ENCODE assay signal across 1 cellular context in the genomic region with DNA sequence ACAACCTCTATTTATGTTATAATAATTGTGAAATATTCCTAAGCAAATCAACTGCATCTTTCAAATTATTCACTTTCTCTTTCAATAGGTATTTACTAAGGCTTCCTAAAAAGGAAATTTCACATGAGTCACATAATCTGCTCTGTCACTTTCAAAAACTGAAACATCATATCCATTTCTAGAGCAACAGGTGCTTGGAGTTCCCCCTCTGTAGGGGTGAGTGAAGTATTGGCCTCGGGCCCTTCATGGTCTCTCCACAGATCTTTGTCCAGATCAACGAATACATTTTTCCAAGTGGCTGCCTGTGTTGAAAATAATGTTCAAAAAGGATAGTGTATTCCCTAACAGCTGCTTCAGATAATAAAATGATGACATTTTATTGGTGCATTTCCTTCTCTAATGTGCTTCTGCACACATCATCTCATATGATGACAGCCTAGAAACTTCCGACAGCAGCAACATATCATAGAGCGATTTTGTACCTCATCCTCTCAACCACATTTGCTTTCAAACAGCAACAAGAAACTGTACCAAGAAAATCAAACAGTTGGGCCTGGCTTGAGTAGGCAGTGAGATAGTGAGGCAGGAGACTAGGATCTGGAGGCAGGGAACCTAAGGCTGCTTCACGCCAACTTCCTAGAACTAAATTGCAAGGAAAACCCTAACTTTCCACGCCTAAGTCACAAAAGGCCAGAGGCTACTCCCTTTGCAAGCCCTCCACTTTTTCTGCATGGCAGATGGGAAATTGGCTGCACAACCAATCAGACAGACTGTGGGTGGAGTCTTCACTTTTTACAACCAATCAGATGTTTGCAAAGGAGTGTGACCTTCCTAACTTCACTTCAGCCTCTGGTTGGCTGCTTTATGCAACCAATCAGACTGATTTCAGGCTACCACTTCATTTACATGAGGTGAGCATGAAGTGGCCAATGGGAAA.
TF ChIP-seq lines count a peak whose summit lies in the region.

No MANE protein-coding gene starts in this region.

TF ChIP-seq in GM12878, 131 proteins besides CTCF, POLR2A, EP300 and RAD21 (continued from another document and continues in another):
- TF ChIP-seq MEF2A (IDR thresholded peaks at IDR 0.05; ENCODE audit: insufficient read depth, low read depth, low read length) (peak; percentile 77), HDAC2 (IDR thresholded peaks at IDR 0.05) (no peak), CBX3 (IDR thresholded peaks at IDR 0.05; ENCODE audit: borderline replicate concordance, low read depth) (no peak), RFX5 (IDR thresholded peaks at IDR 0.05; ENCODE audit: low read depth, low read length) (no peak), IKZF2 (IDR thresholded peaks at IDR 0.05) (peak in 1 of 2 experiments; percentile 32; a peak in 1 of 4 replicates), NFYA (IDR thresholded peaks at IDR 0.05; ENCODE audit: borderline replicate concordance, low read depth, low read length) (no peak), CREB1 (IDR thresholded peaks at IDR 0.05; ENCODE audit: low read depth) (peak; percentile 48; the same call in 1 of the 2 replicates), CBX5 (IDR thresholded peaks at IDR 0.05; ENCODE audit: low read depth) (0 out of 2 replicates have a peak, but pooled peaks have one; percentile 1), DPF2 (IDR thresholded peaks at IDR 0.05) (no peak; the same call in 1 of the 2 replicates), IKZF1 (conservative IDR thresholded peaks at IDR 0.05) (peak; percentile 44), POU2F2 (IDR thresholded peaks at IDR 0.05; ENCODE audit: borderline replicate concordance, low read depth, low read length) (no peak), STAT3 (IDR thresholded peaks at IDR 0.05; ENCODE audit: low read depth, low read length) (no peak), MYC (IDR thresholded peaks at IDR 0.05; ENCODE audit: insufficient read depth, insufficient read length, insufficient replicate concordance, low read length, severe bottlenecking) (no peak), JUND (IDR thresholded peaks at IDR 0.05; ENCODE audit: low read depth, low read length) (no peak), MYB (IDR thresholded peaks at IDR 0.05; ENCODE audit: borderline replicate concordance, low read depth, low read length) (no peak), BCL11A (IDR thresholded peaks at IDR 0.05; ENCODE audit: low read depth, low read length) (no peak), POLR2AphosphoS2 (IDR thresholded peaks at IDR 0.05; ENCODE audit: low read depth, low read length) (no peak), ZBED1 (IDR thresholded peaks at IDR 0.05; ENCODE audit: borderline replicate concordance) (peak; percentile 61; the same call in 1 of the 2 replicates), MTA2 (IDR thresholded peaks at IDR 0.05; ENCODE audit: low read depth) (no peak), KLF5 (IDR thresholded peaks at IDR 0.05; ENCODE audit: partially characterized antibody) (no peak), BRCA1 (IDR thresholded peaks at IDR 0.05; ENCODE audit: low read depth, low read length) (no peak), ATF7 (IDR thresholded peaks at IDR 0.05; ENCODE audit: low read depth) (peak; percentile 73), LARP7 (IDR thresholded peaks at IDR 0.05) (no peak), NFIC (IDR thresholded peaks at IDR 0.05; ENCODE audit: low read depth, low read length) (peak; percentile 89), NFXL1 (IDR thresholded peaks at IDR 0.05; ENCODE audit: borderline replicate concordance) (no peak), EGR1 (IDR thresholded peaks at IDR 0.05; ENCODE audit: borderline replicate concordance in 1 of 2, low read depth in 2 of 2, low read length in 2 of 2) (no peak), RCOR1 (conservative IDR thresholded peaks at IDR 0.05; ENCODE audit: low read depth, low read length) (no peak), ZNF217 (IDR thresholded peaks at IDR 0.05) (no peak), BACH1 (IDR thresholded peaks at IDR 0.05; ENCODE audit: borderline replicate concordance) (no peak), ASH2L (IDR thresholded peaks at IDR 0.05; ENCODE audit: borderline replicate concordance, low read depth) (no peak), PAX8 (IDR thresholded peaks at IDR 0.05) (no peak), SUZ12 (IDR thresholded peaks at IDR 0.05; ENCODE audit: unreplicated experiment) (no peak)
- TF ChIP-seq, protein P1, sequence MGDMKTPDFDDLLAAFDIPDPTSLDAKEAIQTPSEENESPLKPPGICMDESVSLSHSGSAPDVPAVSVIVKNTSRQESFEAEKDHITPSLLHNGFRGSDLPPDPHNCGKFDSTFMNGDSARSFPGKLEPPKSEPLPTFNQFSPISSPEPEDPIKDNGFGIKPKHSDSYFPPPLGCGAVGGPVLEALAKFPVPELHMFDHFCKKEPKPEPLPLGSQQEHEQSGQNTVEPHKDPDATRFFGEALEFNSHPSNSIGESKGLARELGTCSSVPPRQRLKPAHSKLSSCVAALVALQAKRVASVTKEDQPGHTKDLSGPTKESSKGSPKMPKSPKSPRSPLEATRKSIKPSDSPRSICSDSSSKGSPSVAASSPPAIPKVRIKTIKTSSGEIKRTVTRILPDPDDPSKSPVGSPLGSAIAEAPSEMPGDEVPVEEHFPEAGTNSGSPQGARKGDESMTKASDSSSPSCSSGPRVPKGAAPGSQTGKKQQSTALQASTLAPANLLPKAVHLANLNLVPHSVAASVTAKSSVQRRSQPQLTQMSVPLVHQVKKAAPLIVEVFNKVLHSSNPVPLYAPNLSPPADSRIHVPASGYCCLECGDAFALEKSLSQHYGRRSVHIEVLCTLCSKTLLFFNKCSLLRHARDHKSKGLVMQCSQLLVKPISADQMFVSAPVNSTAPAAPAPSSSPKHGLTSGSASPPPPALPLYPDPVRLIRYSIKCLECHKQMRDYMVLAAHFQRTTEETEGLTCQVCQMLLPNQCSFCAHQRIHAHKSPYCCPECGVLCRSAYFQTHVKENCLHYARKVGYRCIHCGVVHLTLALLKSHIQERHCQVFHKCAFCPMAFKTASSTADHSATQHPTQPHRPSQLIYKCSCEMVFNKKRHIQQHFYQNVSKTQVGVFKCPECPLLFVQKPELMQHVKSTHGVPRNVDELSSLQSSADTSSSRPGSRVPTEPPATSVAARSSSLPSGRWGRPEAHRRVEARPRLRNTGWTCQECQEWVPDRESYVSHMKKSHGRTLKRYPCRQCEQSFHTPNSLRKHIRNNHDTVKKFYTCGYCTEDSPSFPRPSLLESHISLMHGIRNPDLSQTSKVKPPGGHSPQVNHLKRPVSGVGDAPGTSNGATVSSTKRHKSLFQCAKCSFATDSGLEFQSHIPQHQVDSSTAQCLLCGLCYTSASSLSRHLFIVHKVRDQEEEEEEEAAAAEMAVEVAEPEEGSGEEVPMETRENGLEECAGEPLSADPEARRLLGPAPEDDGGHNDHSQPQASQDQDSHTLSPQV (IDR thresholded peaks at IDR 0.05): no peak
- TF ChIP-seq, protein P2, sequence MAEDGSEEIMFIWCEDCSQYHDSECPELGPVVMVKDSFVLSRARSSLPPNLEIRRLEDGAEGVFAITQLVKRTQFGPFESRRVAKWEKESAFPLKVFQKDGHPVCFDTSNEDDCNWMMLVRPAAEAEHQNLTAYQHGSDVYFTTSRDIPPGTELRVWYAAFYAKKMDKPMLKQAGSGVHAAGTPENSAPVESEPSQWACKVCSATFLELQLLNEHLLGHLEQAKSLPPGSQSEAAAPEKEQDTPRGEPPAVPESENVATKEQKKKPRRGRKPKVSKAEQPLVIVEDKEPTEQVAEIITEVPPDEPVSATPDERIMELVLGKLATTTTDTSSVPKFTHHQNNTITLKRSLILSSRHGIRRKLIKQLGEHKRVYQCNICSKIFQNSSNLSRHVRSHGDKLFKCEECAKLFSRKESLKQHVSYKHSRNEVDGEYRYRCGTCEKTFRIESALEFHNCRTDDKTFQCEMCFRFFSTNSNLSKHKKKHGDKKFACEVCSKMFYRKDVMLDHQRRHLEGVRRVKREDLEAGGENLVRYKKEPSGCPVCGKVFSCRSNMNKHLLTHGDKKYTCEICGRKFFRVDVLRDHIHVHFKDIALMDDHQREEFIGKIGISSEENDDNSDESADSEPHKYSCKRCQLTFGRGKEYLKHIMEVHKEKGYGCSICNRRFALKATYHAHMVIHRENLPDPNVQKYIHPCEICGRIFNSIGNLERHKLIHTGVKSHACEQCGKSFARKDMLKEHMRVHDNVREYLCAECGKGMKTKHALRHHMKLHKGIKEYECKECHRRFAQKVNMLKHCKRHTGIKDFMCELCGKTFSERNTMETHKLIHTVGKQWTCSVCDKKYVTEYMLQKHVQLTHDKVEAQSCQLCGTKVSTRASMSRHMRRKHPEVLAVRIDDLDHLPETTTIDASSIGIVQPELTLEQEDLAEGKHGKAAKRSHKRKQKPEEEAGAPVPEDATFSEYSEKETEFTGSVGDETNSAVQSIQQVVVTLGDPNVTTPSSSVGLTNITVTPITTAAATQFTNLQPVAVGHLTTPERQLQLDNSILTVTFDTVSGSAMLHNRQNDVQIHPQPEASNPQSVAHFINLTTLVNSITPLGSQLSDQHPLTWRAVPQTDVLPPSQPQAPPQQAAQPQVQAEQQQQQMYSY (CRISPR knock-in tag; IDR thresholded peaks at IDR 0.05): no peak
- TF ChIP-seq, protein P3, sequence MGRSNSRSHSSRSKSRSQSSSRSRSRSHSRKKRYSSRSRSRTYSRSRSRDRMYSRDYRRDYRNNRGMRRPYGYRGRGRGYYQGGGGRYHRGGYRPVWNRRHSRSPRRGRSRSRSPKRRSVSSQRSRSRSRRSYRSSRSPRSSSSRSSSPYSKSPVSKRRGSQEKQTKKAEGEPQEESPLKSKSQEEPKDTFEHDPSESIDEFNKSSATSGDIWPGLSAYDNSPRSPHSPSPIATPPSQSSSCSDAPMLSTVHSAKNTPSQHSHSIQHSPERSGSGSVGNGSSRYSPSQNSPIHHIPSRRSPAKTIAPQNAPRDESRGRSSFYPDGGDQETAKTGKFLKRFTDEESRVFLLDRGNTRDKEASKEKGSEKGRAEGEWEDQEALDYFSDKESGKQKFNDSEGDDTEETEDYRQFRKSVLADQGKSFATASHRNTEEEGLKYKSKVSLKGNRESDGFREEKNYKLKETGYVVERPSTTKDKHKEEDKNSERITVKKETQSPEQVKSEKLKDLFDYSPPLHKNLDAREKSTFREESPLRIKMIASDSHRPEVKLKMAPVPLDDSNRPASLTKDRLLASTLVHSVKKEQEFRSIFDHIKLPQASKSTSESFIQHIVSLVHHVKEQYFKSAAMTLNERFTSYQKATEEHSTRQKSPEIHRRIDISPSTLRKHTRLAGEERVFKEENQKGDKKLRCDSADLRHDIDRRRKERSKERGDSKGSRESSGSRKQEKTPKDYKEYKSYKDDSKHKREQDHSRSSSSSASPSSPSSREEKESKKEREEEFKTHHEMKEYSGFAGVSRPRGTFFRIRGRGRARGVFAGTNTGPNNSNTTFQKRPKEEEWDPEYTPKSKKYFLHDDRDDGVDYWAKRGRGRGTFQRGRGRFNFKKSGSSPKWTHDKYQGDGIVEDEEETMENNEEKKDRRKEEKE (IDR thresholded peaks at IDR 0.05): no peak
- TF ChIP-seq, protein P4, sequence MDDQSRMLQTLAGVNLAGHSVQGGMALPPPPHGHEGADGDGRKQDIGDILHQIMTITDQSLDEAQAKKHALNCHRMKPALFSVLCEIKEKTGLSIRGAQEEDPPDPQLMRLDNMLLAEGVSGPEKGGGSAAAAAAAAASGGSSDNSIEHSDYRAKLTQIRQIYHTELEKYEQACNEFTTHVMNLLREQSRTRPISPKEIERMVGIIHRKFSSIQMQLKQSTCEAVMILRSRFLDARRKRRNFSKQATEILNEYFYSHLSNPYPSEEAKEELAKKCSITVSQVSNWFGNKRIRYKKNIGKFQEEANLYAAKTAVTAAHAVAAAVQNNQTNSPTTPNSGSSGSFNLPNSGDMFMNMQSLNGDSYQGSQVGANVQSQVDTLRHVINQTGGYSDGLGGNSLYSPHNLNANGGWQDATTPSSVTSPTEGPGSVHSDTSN (IDR thresholded peaks at IDR 0.05; ENCODE audit: insufficient replicate concordance, low read depth, low read length): no peak
- TF ChIP-seq, protein P5, sequence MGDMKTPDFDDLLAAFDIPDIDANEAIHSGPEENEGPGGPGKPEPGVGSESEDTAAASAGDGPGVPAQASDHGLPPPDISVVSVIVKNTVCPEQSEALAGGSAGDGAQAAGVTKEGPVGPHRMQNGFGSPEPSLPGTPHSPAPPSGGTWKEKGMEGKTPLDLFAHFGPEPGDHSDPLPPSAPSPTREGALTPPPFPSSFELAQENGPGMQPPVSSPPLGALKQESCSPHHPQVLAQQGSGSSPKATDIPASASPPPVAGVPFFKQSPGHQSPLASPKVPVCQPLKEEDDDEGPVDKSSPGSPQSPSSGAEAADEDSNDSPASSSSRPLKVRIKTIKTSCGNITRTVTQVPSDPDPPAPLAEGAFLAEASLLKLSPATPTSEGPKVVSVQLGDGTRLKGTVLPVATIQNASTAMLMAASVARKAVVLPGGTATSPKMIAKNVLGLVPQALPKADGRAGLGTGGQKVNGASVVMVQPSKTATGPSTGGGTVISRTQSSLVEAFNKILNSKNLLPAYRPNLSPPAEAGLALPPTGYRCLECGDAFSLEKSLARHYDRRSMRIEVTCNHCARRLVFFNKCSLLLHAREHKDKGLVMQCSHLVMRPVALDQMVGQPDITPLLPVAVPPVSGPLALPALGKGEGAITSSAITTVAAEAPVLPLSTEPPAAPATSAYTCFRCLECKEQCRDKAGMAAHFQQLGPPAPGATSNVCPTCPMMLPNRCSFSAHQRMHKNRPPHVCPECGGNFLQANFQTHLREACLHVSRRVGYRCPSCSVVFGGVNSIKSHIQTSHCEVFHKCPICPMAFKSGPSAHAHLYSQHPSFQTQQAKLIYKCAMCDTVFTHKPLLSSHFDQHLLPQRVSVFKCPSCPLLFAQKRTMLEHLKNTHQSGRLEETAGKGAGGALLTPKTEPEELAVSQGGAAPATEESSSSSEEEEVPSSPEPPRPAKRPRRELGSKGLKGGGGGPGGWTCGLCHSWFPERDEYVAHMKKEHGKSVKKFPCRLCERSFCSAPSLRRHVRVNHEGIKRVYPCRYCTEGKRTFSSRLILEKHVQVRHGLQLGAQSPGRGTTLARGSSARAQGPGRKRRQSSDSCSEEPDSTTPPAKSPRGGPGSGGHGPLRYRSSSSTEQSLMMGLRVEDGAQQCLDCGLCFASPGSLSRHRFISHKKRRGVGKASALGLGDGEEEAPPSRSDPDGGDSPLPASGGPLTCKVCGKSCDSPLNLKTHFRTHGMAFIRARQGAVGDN (IDR thresholded peaks at IDR 0.05): 0 out of 2 replicates have a peak, but pooled peaks have one; percentile 32
- TF ChIP-seq, protein P6, sequence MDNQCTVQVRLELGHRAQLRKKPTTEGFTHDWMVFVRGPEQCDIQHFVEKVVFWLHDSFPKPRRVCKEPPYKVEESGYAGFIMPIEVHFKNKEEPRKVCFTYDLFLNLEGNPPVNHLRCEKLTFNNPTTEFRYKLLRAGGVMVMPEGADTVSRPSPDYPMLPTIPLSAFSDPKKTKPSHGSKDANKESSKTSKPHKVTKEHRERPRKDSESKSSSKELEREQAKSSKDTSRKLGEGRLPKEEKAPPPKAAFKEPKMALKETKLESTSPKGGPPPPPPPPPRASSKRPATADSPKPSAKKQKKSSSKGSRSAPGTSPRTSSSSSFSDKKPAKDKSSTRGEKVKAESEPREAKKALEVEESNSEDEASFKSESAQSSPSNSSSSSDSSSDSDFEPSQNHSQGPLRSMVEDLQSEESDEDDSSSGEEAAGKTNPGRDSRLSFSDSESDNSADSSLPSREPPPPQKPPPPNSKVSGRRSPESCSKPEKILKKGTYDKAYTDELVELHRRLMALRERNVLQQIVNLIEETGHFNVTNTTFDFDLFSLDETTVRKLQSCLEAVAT (IDR thresholded peaks at IDR 0.05): no peak
